ENCODE assay signal across 1 cellular context in the genomic region with DNA sequence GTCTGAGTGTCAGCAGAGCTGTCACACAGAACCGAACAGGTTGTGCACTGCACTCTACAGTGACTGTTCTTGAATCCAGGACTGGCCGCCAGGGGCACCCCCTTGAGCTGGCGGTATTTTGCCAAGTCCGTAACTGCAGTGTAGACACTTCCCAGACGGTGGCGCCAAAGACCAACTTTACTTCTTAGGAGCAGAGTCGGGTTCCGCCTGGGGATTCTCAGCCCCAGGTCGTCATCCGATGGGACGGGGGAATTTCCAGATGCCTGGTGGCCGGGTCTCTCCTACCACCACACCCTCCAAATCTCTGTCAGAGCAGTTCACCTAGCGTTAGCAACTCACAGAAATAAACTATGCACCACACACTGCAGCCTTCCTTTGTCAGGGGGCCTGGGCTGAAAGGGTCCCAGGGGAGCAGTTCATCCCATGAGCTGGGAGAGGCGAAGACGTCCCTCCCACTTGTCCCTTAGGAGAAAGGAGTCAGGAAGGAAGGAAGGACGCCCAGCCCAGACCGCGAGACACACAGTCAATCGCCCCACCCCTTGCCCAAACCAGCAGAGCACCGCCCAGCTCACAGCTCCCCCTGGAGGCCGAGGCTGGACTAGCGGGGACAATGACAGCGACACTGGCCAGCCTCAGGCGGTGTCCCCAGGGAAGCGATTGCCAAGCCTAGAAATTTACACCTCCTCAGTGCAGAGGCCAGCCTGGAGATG.
TF ChIP-seq lines count a peak whose summit lies in the region.

No MANE protein-coding gene starts in this region.

TF ChIP-seq in K562, 482 proteins besides CTCF, POLR2A, EP300 and RAD21 (continued from another document and continues in another):
- TF ChIP-seq PHF8 (IDR thresholded peaks at IDR 0.05; ENCODE audit: borderline replicate concordance, low read length) (peak; percentile 39; the same call in 1 of the 2 replicates), ERF (CRISPR knock-in tag; IDR thresholded peaks at IDR 0.05) (no peak), ZNF140 (CRISPR knock-in tag; IDR thresholded peaks at IDR 0.05) (no peak), ZNF57 (CRISPR knock-in tag; IDR thresholded peaks at IDR 0.05) (no peak), FOXK1 (CRISPR knock-in tag; IDR thresholded peaks at IDR 0.05; ENCODE audit: borderline replicate concordance) (no peak; the same call in 1 of the 2 replicates), ETV1 (tag; conservative IDR thresholded peaks at IDR 0.05; ENCODE audit: low read depth) (peak; percentile 23; the same call in 1 of the 2 replicates), IRF2 (CRISPR knock-in tag; IDR thresholded peaks at IDR 0.05) (no peak), HNRNPK (IDR thresholded peaks at IDR 0.05; ENCODE audit: low read depth, low read length, poor library complexity, severe bottlenecking) (no peak), ZNF217 (CRISPR knock-in tag; IDR thresholded peaks at IDR 0.05) (no peak), SLC30A9 (CRISPR knock-in tag; IDR thresholded peaks at IDR 0.05) (no peak), CBFB (CRISPR knock-in tag; IDR thresholded peaks at IDR 0.05) (no peak), SRF (CRISPR knock-in tag; IDR thresholded peaks at IDR 0.05) (peak in 1 of 2 experiments; percentile 59; a peak in 1 of 4 replicates), NFATC3 (IDR thresholded peaks at IDR 0.05) (no peak), TCF7 (IDR thresholded peaks at IDR 0.05; ENCODE audit: borderline replicate concordance) (no peak), TEAD2 (tag; IDR thresholded peaks at IDR 0.05) (no peak), TAF7 (tag; IDR thresholded peaks at IDR 0.05) (peak; percentile 38; the same call in 1 of the 2 replicates), RBM22 (IDR thresholded peaks at IDR 0.05; ENCODE audit: low read depth, low read length, poor library complexity, severe bottlenecking) (no peak), ZSCAN32 (CRISPR knock-in tag; IDR thresholded peaks at IDR 0.05) (no peak), SAP30 (IDR thresholded peaks at IDR 0.05; ENCODE audit: borderline replicate concordance, insufficient read depth, low read depth, low read length, poor library complexity, severe bottlenecking) (no peak)
- TF ChIP-seq, protein P1, sequence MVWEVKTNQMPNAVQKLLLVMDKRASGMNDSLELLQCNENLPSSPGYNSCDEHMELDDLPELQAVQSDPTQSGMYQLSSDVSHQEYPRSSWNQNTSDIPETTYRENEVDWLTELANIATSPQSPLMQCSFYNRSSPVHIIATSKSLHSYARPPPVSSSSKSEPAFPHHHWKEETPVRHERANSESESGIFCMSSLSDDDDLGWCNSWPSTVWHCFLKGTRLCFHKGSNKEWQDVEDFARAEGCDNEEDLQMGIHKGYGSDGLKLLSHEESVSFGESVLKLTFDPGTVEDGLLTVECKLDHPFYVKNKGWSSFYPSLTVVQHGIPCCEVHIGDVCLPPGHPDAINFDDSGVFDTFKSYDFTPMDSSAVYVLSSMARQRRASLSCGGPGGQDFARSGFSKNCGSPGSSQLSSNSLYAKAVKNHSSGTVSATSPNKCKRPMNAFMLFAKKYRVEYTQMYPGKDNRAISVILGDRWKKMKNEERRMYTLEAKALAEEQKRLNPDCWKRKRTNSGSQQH (CRISPR knock-in tag; IDR thresholded peaks at IDR 0.05), result no peak
- TF ChIP-seq, protein P2, sequence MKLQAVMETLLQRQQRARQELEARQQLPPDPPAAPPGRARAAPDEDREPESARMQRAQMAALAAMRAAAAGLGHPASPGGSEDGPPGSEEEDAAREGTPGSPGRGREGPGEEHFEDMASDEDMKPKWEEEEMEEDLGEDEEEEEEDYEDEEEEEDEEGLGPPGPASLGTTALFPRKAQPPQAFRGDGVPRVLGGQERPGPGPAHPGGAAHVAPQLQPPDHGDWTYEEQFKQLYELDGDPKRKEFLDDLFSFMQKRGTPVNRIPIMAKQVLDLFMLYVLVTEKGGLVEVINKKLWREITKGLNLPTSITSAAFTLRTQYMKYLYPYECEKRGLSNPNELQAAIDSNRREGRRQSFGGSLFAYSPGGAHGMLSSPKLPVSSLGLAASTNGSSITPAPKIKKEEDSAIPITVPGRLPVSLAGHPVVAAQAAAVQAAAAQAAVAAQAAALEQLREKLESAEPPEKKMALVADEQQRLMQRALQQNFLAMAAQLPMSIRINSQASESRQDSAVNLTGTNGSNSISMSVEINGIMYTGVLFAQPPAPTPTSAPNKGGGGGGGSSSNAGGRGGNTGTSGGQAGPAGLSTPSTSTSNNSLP (IDR thresholded peaks at IDR 0.05; ENCODE audit: borderline replicate concordance, low read depth, low read length), result no peak
- TF ChIP-seq, protein P3, sequence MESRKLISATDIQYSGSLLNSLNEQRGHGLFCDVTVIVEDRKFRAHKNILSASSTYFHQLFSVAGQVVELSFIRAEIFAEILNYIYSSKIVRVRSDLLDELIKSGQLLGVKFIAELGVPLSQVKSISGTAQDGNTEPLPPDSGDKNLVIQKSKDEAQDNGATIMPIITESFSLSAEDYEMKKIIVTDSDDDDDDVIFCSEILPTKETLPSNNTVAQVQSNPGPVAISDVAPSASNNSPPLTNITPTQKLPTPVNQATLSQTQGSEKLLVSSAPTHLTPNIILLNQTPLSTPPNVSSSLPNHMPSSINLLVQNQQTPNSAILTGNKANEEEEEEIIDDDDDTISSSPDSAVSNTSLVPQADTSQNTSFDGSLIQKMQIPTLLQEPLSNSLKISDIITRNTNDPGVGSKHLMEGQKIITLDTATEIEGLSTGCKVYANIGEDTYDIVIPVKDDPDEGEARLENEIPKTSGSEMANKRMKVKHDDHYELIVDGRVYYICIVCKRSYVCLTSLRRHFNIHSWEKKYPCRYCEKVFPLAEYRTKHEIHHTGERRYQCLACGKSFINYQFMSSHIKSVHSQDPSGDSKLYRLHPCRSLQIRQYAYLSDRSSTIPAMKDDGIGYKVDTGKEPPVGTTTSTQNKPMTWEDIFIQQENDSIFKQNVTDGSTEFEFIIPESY (CRISPR knock-in tag; IDR thresholded peaks at IDR 0.05), result peak; percentile 86
- TF ChIP-seq, protein P4, sequence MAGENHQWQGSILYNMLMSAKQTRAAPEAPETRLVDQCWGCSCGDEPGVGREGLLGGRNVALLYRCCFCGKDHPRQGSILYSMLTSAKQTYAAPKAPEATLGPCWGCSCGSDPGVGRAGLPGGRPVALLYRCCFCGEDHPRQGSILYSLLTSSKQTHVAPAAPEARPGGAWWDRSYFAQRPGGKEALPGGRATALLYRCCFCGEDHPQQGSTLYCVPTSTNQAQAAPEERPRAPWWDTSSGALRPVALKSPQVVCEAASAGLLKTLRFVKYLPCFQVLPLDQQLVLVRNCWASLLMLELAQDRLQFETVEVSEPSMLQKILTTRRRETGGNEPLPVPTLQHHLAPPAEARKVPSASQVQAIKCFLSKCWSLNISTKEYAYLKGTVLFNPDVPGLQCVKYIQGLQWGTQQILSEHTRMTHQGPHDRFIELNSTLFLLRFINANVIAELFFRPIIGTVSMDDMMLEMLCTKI (IDR thresholded peaks at IDR 0.05; ENCODE audit: partially characterized antibody), result no peak
- TF ChIP-seq, protein P5, sequence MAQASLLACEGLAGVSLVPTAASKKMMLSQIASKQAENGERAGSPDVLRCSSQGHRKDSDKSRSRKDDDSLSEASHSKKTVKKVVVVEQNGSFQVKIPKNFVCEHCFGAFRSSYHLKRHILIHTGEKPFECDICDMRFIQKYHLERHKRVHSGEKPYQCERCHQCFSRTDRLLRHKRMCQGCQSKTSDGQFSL (CRISPR knock-in tag; IDR thresholded peaks at IDR 0.05), result peak; percentile 88
- TF ChIP-seq, protein P5 (tag; IDR thresholded peaks at IDR 0.05), result no peak
- TF ChIP-seq, protein P6, sequence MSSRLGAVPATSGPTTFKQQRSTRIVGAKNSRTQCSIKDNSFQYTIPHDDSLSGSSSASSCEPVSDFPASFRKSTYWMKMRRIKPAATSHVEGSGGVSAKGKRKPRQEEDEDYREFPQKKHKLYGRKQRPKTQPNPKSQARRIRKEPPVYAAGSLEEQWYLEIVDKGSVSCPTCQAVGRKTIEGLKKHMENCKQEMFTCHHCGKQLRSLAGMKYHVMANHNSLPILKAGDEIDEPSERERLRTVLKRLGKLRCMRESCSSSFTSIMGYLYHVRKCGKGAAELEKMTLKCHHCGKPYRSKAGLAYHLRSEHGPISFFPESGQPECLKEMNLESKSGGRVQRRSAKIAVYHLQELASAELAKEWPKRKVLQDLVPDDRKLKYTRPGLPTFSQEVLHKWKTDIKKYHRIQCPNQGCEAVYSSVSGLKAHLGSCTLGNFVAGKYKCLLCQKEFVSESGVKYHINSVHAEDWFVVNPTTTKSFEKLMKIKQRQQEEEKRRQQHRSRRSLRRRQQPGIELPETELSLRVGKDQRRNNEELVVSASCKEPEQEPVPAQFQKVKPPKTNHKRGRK (tag; IDR thresholded peaks at IDR 0.05), result no peak
- TF ChIP-seq, protein P7, sequence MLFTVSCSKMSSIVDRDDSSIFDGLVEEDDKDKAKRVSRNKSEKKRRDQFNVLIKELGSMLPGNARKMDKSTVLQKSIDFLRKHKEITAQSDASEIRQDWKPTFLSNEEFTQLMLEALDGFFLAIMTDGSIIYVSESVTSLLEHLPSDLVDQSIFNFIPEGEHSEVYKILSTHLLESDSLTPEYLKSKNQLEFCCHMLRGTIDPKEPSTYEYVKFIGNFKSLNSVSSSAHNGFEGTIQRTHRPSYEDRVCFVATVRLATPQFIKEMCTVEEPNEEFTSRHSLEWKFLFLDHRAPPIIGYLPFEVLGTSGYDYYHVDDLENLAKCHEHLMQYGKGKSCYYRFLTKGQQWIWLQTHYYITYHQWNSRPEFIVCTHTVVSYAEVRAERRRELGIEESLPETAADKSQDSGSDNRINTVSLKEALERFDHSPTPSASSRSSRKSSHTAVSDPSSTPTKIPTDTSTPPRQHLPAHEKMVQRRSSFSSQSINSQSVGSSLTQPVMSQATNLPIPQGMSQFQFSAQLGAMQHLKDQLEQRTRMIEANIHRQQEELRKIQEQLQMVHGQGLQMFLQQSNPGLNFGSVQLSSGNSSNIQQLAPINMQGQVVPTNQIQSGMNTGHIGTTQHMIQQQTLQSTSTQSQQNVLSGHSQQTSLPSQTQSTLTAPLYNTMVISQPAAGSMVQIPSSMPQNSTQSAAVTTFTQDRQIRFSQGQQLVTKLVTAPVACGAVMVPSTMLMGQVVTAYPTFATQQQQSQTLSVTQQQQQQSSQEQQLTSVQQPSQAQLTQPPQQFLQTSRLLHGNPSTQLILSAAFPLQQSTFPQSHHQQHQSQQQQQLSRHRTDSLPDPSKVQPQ (CRISPR knock-in tag; IDR thresholded peaks at IDR 0.05; ENCODE audit: borderline replicate concordance), result no peak
- TF ChIP-seq, protein P8, sequence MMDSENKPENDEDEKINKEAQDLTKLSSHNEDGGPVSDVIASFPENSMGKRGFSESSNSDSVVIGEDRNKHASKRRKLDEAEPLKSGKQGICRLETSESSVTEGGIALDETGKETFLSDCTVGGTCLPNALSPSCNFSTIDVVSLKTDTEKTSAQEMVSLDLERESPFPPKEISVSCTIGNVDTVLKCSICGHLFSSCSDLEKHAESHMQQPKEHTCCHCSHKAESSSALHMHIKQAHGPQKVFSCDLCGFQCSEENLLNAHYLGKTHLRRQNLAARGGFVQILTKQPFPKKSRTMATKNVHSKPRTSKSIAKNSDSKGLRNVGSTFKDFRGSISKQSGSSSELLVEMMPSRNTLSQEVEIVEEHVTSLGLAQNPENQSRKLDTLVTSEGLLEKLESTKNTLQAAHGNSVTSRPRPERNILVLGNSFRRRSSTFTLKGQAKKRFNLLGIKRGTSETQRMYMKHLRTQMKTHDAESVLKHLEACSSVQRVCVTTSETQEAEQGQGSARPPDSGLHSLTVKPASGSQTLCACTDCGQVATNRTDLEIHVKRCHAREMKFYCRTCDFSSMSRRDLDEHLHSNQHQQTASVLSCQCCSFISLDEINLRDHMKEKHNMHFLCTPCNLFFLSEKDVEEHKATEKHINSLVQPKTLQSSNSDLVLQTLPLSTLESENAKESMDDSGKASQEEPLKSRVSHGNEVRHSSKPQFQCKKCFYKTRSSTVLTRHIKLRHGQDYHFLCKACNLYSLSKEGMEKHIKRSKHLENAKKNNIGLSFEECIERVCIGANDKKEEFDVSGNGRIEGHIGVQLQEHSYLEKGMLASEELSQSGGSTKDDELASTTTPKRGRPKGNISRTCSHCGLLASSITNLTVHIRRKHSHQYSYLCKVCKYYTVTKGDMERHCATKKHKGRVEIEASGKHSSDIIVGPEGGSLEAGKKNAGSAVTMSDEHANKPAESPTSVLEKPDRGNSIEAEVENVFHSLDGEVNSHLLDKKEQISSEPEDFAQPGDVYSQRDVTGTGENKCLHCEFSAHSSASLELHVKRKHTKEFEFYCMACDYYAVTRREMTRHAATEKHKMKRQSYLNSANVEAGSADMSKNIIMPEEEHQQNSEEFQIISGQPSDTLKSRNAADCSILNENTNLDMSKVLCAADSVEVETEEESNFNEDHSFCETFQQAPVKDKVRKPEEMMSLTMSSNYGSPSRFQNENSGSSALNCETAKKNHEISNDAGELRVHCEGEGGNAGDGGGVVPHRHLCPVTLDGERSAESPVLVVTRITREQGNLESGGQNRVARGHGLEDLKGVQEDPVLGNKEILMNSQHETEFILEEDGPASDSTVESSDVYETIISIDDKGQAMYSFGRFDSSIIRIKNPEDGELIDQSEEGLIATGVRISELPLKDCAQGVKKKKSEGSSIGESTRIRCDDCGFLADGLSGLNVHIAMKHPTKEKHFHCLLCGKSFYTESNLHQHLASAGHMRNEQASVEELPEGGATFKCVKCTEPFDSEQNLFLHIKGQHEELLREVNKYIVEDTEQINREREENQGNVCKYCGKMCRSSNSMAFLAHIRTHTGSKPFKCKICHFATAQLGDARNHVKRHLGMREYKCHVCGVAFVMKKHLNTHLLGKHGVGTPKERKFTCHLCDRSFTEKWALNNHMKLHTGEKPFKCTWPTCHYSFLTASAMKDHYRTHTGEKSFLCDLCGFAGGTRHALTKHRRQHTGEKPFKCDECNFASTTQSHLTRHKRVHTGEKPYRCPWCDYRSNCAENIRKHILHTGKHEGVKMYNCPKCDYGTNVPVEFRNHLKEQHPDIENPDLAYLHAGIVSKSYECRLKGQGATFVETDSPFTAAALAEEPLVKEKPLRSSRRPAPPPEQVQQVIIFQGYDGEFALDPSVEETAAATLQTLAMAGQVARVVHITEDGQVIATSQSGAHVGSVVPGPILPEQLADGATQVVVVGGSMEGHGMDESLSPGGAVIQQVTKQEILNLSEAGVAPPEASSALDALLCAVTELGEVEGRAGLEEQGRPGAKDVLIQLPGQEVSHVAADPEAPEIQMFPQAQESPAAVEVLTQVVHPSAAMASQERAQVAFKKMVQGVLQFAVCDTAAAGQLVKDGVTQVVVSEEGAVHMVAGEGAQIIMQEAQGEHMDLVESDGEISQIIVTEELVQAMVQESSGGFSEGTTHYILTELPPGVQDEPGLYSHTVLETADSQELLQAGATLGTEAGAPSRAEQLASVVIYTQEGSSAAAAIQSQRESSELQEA (IDR thresholded peaks at IDR 0.05; ENCODE audit: low read depth), result no peak
